ENCODE assay signal across 9 cellular contexts in the genomic region with DNA sequence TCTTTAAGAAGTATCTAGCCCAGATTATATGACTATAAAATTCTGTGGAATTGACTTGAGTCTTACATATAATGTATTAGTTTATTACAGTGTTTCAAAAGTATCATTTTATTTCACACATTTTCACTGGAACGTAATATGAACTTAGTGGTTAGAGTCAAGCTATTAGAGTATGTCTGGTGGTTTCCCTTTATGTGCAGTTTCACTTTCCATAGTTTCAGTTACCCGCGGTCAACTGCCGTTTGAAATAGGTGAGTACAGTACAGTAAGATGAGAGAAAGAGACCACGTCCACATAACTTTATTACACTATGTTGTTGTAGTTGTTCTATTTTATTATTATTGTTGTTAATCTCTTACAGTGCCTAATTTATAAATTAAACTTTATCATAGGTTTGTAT. TPM values are rescaled to one million over a fixed set of nuclear protein-coding genes. Genes with fewer than 3 reads are reported as not detected.
DNase-seq lines count a peak whose midpoint lies in the region; ATAC-seq and TF ChIP-seq lines count a peak whose summit lies in the region.
"Had no signal": no experiment of that assay in that cellular context is flagged by ENCODE, and none has a peak within 500 bp of the region (broad histone marks: within the 10 kb centered on the region; RNA-seq: fewer than 3 reads in every experiment).

No MANE protein-coding gene starts in this region.

- TF ChIP-seq CTCF in osteoblast (IDR thresholded peaks at IDR 0.05; ENCODE audit: extremely low read depth, low read depth, low read length) (no peak), HFFc6 (IDR thresholded peaks at IDR 0.05) (no peak)

- intact Hi-C loops in activated CD4-positive, alpha-beta T cell treated with anti-CD3 and anti-CD28 coated beads for 36 hours (cut with DNase I, micrococcal nuclease) = loop anchor here (5.0 to 10.0 kb wide), 3 partner anchors 437 to 1319 kb away; a partner anchor contains a TSS

- H3K27ac ChIP-seq in osteoblast (ENCODE audit: low read depth, low read length) = no peak overlapping the region

- no peaks in the 10 kb centered on the region for H3K9me3 ChIP-seq in osteoblast (ENCODE audit: low read depth, low read length)

- POLR2A ChIA-PET in activated CD4-positive, alpha-beta T cell treated with anti-CD3 and anti-CD28 coated beads for 36 hours (lab: Charles Lee) = no interaction called here

- H3K4me2 ChIP-seq in osteoblast (ENCODE audit: insufficient read depth, low read length) = no peak overlapping the region

- peak; percentile 31 for DNase-seq in activated CD4-positive, alpha-beta T cell treated with anti-CD3 and anti-CD28 coated beads for 36 hours
- DNase-seq in activated CD4-positive, alpha-beta T cell treated with anti-CD3 and anti-CD28 coated beads for 1 hour = no peak
- peak; percentile 18 to 19 for DNase-seq in Kasumi-1 (lab: John Stamatoyannopoulos, UW)
- DNase-seq in osteoblast (ENCODE audit: insufficient read length, low spot score, missing footprints) = peak; percentile 22
- DNase-seq in DMS53 (lab: John Stamatoyannopoulos, UW) = no peak
- DNase-seq in HFFc6 = no peak
- DNase-seq in COLO668 (lab: John Stamatoyannopoulos, UW; ENCODE audit: unreplicated experiment) = no peak

- no peaks in the 10 kb centered on the region for H3K9me3 Mint-ChIP-seq in activated CD4-positive, alpha-beta T cell treated with anti-CD3 and anti-CD28 coated beads for 36 hours (ENCODE audit: low read depth)
- no peaks in the 10 kb centered on the region for H3K9me3 Mint-ChIP-seq in HFFc6

- no peaks in the 10 kb centered on the region for H3K79me2 ChIP-seq in osteoblast (ENCODE audit: insufficient read depth, low read length)

- H3K27ac Mint-ChIP-seq in activated CD4-positive, alpha-beta T cell treated with anti-CD3 and anti-CD28 coated beads for 36 hours = no peak overlapping the region
- no peak overlapping the region for H3K27ac Mint-ChIP-seq in HFFc6

- no peaks in the 10 kb centered on the region for H3K36me3 ChIP-seq in osteoblast (ENCODE audit: insufficient read depth, low read length)

- H3K4me3 Mint-ChIP-seq in activated CD4-positive, alpha-beta T cell treated with anti-CD3 and anti-CD28 coated beads for 36 hours = no peak overlapping the region
- no peak overlapping the region for H3K4me3 Mint-ChIP-seq in HFFc6

- CTCF ChIA-PET in activated CD4-positive, alpha-beta T cell treated with anti-CD3 and anti-CD28 coated beads for 36 hours (lab: Charles Lee) = interaction anchor here (1.3 kb wide), 1 partner anchor 44 kb away, joined by 3 read pairs; no protein-coding TSS in a partner anchor

- no peaks in the 10 kb centered on the region for H3K27me3 Mint-ChIP-seq in activated CD4-positive, alpha-beta T cell treated with anti-CD3 and anti-CD28 coated beads for 36 hours
- H3K27me3 Mint-ChIP-seq in HFFc6 (ENCODE audit: insufficient read depth) = peaks cover 2% of the 10 kb centered on the region; the same call in 1 of the 2 replicates

- ATAC-seq in activated CD4-positive, alpha-beta T cell treated with anti-CD3 and anti-CD28 coated beads for 36 hours = peak; percentile 85
- ATAC-seq in HG02610 (IDR thresholded peaks at IDR 0.05; ENCODE audit: unreplicated experiment) = peak; percentile 100

- peaks cover 18% of the 10 kb centered on the region for H3K4me1 Mint-ChIP-seq in activated CD4-positive, alpha-beta T cell treated with anti-CD3 and anti-CD28 coated beads for 36 hours
- H3K4me1 Mint-ChIP-seq in HFFc6 (ENCODE audit: low read depth) = peaks cover 17% of the 10 kb centered on the region

- peaks cover 4% of the 10 kb centered on the region for H3K36me3 Mint-ChIP-seq in activated CD4-positive, alpha-beta T cell treated with anti-CD3 and anti-CD28 coated beads for 36 hours (ENCODE audit: low read depth)
- no peaks in the 10 kb centered on the region for H3K36me3 Mint-ChIP-seq in HFFc6 (ENCODE audit: low read depth)

- no peaks in the 10 kb centered on the region for H4K20me1 ChIP-seq in osteoblast (ENCODE audit: insufficient read depth, low read length)

- H2AFZ ChIP-seq in osteoblast (ENCODE audit: low read length) = no peak overlapping the region

- peaks cover 3% of the 10 kb centered on the region for H3K4me1 ChIP-seq in osteoblast (ENCODE audit: insufficient read depth, low read length)

- no peak overlapping the region for H3K4me3 ChIP-seq in osteoblast (ENCODE audit: insufficient read depth, low read length)
- H3K4me3 ChIP-seq: lung had no signal

- no peaks in the 10 kb centered on the region for H3K27me3 ChIP-seq in osteoblast (ENCODE audit: insufficient read depth, low read length)

RNA-seq across cellular contexts. Expression of a gene that starts 50.5 kb away (rescaled TPM):
- total RNA-seq in activated CD4-positive, alpha-beta T cell treated with anti-CD3 and anti-CD28 coated beads for 36 hours = 10 to 100 TPM; 19.7 to 23.0 TPM
- 29.7 and 30.4 TPM in 2 replicates for total RNA-seq in osteoblast
- total RNA-seq in HFFc6 (2021; fragmentation: NEBNext Ultra II Directional; extraction: Animal tissue kit (Norgen Biotek cat#: 25700)) = 10 to 100 TPM; 19.0 to 25.0 (median 22.0) TPM

Comparison
In these comparisons a context has a peak if more than half of its experiments do, and no peak if none do; other contexts are left out.
1. DNase-seq: peak in activated CD4-positive, alpha-beta T cell treated with anti-CD3 and anti-CD28 coated beads for 36 hours (single experiment), Kasumi-1 (2 of 2) and osteoblast (single experiment); none in activated CD4-positive, alpha-beta T cell treated with anti-CD3 and anti-CD28 coated beads for 1 hour (single experiment), DMS53 (single experiment), HFFc6 (single experiment) and COLO668 (single experiment).